Comparison of ENCODE assay signal across 8 cellular contexts in genomic region chr1:6822530-6823359, GRCh38. TPM values are rescaled to one million over a fixed set of nuclear protein-coding genes. Genes with fewer than 3 reads are reported as not detected.
A peak's percentile ranks its signal among the peaks of the same experiment; 100 is the strongest.
DNase-seq lines count a peak whose midpoint lies in the region; ATAC-seq, FAIRE-seq and TF ChIP-seq lines count a peak whose summit lies in the region.

No MANE protein-coding gene starts in this region.

- no peak for TF ChIP-seq POLR2A in gastrocnemius medialis (IDR thresholded peaks at IDR 0.05)

- no peak for TF ChIP-seq CTCF in gastrocnemius medialis (IDR thresholded peaks at IDR 0.05 in 4 of 5, conservative IDR thresholded peaks at IDR 0.05 in 1 of 5)

- in situ Hi-C loops in gastrocnemius medialis (cut with MboI; ENCODE audit: low sequenced_read_pairs in 4 of 4), result no loop called here

- ATAC-seq in HG02970 (IDR thresholded peaks at IDR 0.05; ENCODE audit: low FRiP score, unreplicated experiment) (peak; percentile 53), gastrocnemius medialis (peak; percentile 65 to 69), HG02623 (IDR thresholded peaks at IDR 0.05; ENCODE audit: unreplicated experiment) (no peak)

- no peaks in the 10 kb centered on the region for H3K36me3 ChIP-seq in gastrocnemius medialis

- peak overlapping the region; percentile 16 to 58 (median 54) for H3K27ac ChIP-seq in gastrocnemius medialis

- DNase-seq in GM19239 (ENCODE audit: insufficient read length, low spot score), result peak; percentile 19
- peak; percentile 75 for DNase-seq in SW480 (ENCODE audit: low spot score)
- no peak for DNase-seq in gastrocnemius medialis
- DNase-seq in stimulated activated CD4-positive, alpha-beta T cell treated with anti-CD3 and anti-CD28 coated beads, Interleukin-2, amount 100 ng/mL, for 48 hours, result no peak
- no peak for DNase-seq in HuH-7.5 (ENCODE audit: low spot score)
- no peak for DNase-seq in NCI-H1930 (lab: John Stamatoyannopoulos, UW)

- peaks cover 42 to 75% of the 10 kb centered on the region in 2 donors for H3K4me1 ChIP-seq in gastrocnemius medialis

- H3K27me3 ChIP-seq in gastrocnemius medialis, result no peaks in the 10 kb centered on the region

- no peak overlapping the region for H3K4me3 ChIP-seq in gastrocnemius medialis

- H3K9me3 ChIP-seq in gastrocnemius medialis, result no peaks in the 10 kb centered on the region

- intact Hi-C loops in gastrocnemius medialis (cut with DNase I; ENCODE audit: low total_unique reads), result no loop called here

- peak; percentile 98 for FAIRE-seq in GM19239 (lab: Jason Lieb, UNC)

RNA-seq across cellular contexts. Expression of gene CAMTA1, which starts 37.5 kb away (rescaled TPM):
- total RNA-seq in gastrocnemius medialis, result 100 to 1,000 TPM in 1 of 4 donors, 10 to 100 TPM in 3; 60.5 to 113 (median 70.4) TPM

Comparison
In these comparisons a context has a peak if more than half of its experiments do, and no peak if none do; other contexts are left out.
1. DNase-seq: peak in GM19239 (single experiment) and SW480 (single experiment); none in gastrocnemius medialis (0 of 2), stimulated activated CD4-positive, alpha-beta T cell treated with anti-CD3 and anti-CD28 coated beads, Interleukin-2, amount 100 ng/mL, for 48 hours (0 of 2), HuH-7.5 (single experiment) and NCI-H1930 (0 of 2).